In the genomic region with DNA sequence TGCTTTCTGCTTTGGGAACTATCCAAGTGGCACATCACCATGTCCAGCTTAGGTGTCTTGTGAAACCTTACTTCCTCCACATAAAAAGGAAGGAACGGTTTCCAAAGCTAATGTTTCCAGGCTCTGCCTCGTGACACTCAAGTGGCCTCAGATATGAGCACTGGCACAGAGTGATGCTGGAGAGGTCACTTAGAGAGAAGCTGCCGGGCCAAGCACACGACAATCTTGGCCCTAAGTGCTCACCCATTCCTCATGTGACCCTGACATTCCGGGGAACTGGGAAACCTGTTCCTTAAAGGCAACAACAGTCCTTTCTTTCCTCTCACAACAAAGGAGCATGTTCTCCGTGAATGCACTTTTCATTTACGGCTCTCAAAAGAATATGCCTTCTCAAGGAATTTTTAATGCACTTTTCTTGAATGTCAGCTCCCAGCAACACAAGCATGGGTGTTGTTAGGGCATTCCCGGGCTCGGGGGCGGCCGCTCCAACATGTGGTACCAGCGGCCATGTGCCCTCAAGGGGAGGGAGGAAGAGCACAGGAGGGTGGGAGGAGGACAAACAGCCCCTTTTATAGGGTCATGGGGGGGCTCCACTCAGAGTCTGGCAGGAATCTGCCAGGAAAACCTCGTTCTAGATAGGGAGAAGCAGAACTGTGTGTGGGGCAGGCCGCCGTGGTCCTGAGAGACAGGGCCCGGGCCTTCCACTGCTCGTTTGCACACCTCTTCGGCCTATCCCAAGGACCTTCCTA, we compare ENCODE assay signal across 9 cellular contexts.
A peak's percentile ranks its signal among the peaks of the same experiment; 100 is the strongest.
DNase-seq lines count a peak whose midpoint lies in the region; ATAC-seq and TF ChIP-seq lines count a peak whose summit lies in the region.
"Had no signal": no experiment of that assay in that cellular context is flagged by ENCODE, and none has a peak within 500 bp of the region (broad histone marks: within the 10 kb centered on the region; RNA-seq: fewer than 3 reads in every experiment).

No MANE protein-coding gene starts in this region.

- no peaks in the 10 kb centered on the region for H3K27me3 ChIP-seq in cardiac muscle cell
- no peaks in the 10 kb centered on the region for H3K27me3 ChIP-seq in neural progenitor cell
- H3K27me3 ChIP-seq in upper lobe of right lung = no peaks in the 10 kb centered on the region

- ATAC-seq in upper lobe of right lung (peak; percentile 94), GM18861 (IDR thresholded peaks at IDR 0.05; ENCODE audit: unreplicated experiment) (no peak), GM18520 (IDR thresholded peaks at IDR 0.05; ENCODE audit: unreplicated experiment) (no peak)

- no peak overlapping the region for H3K4me3 Mint-ChIP-seq in neural progenitor cell
- no peak overlapping the region for H3K4me3 Mint-ChIP-seq in activated CD4-positive, alpha-beta T cell treated with anti-CD3 and anti-CD28 coated beads, Interleukin-2, amount 10 ng/mL, durations not matched to agents 7 days and 5 days

- H3K27ac Mint-ChIP-seq in neural progenitor cell = peak overlapping the region; percentile 32
- no peak overlapping the region for H3K27ac Mint-ChIP-seq in activated CD4-positive, alpha-beta T cell treated with anti-CD3 and anti-CD28 coated beads, Interleukin-2, amount 10 ng/mL, durations not matched to agents 7 days and 5 days

- no peak for TF ChIP-seq CTCF in cardiac muscle cell (IDR thresholded peaks at IDR 0.05; ENCODE audit: low read depth, low read length)
- no peak for TF ChIP-seq CTCF in neural progenitor cell (IDR thresholded peaks at IDR 0.05)
- no peak for TF ChIP-seq CTCF in upper lobe of right lung (IDR thresholded peaks at IDR 0.05)

- CTCF ChIA-PET in activated CD4-positive, alpha-beta T cell treated with anti-CD3 and anti-CD28 coated beads, Interleukin-2, amount 10 ng/mL, durations not matched to agents 7 days and 5 days (lab: Charles Lee) = interaction anchor here (4.6 kb wide), 1 partner anchor 14 kb away, joined by 23 read pairs; no protein-coding TSS in a partner anchor

- H3K36me3 ChIP-seq in cardiac muscle cell = no peaks in the 10 kb centered on the region
- H3K36me3 ChIP-seq in neural progenitor cell = no peaks in the 10 kb centered on the region
- H3K36me3 ChIP-seq in upper lobe of right lung = peaks cover 16% of the 10 kb centered on the region

- intact Hi-C loops in upper lobe of right lung (cut with DNase I) = no loop called here

- peaks cover 2% of the 10 kb centered on the region for H3K9me3 Mint-ChIP-seq in neural progenitor cell
- no peaks in the 10 kb centered on the region for H3K9me3 Mint-ChIP-seq in activated CD4-positive, alpha-beta T cell treated with anti-CD3 and anti-CD28 coated beads, Interleukin-2, amount 10 ng/mL, durations not matched to agents 7 days and 5 days

- H3K27ac ChIP-seq in cardiac muscle cell (no peak overlapping the region), neural progenitor cell (no peak overlapping the region), upper lobe of right lung (peak overlapping the region; percentile 63)

- DNase-seq in SKM-1 treated with dmso at 0.1 percent for 144 hours (lab: John Stamatoyannopoulos, UW; ENCODE audit: unreplicated experiment) = peak; percentile 7
- no peak for DNase-seq in SKM-1 (lab: John Stamatoyannopoulos, UW; ENCODE audit: unreplicated experiment)
- DNase-seq in cardiac muscle cell (ENCODE audit: low read depth in 1 of 2, low spot score in 1 of 2) = peak; percentile 7 to 78
- no peak for DNase-seq in neural progenitor cell (ENCODE audit: low spot score)
- DNase-seq in upper lobe of right lung = no peak
- no peak for DNase-seq in activated CD4-positive, alpha-beta T cell treated with anti-CD3 and anti-CD28 coated beads, Interleukin-2, amount 10 ng/mL, durations not matched to agents 7 days and 5 days
- DNase-seq: activated effector memory CD4-positive, alpha-beta T cell treated with anti-CD3 and anti-CD28 coated beads, Interleukin-2, amount 50 U/mL, for 16 hours had no signal

- H3K4me3 ChIP-seq in cardiac muscle cell = no peak overlapping the region
- no peak overlapping the region for H3K4me3 ChIP-seq in neural progenitor cell
- no peak overlapping the region for H3K4me3 ChIP-seq in upper lobe of right lung

- H3K4me1 ChIP-seq in cardiac muscle cell (ENCODE audit: low read depth) (peaks cover 4% of the 10 kb centered on the region), neural progenitor cell (no peaks in the 10 kb centered on the region), upper lobe of right lung (peaks cover 24% of the 10 kb centered on the region)

- H3F3A ChIP-seq in neural progenitor cell (ENCODE audit: low read depth) = no peaks in the 10 kb centered on the region

- peaks cover 3% of the 10 kb centered on the region for H3K27me3 Mint-ChIP-seq in neural progenitor cell (ENCODE audit: insufficient read depth, low read depth)
- H3K27me3 Mint-ChIP-seq in activated CD4-positive, alpha-beta T cell treated with anti-CD3 and anti-CD28 coated beads, Interleukin-2, amount 10 ng/mL, durations not matched to agents 7 days and 5 days = no peaks in the 10 kb centered on the region

- no peak overlapping the region for H3K4me2 ChIP-seq in neural progenitor cell

- no peaks in the 10 kb centered on the region for H4K20me1 ChIP-seq in neural progenitor cell (ENCODE audit: low read depth)

- H3K79me2 ChIP-seq in neural progenitor cell (ENCODE audit: low read depth) = no peaks in the 10 kb centered on the region

- POLR2A ChIA-PET in activated CD4-positive, alpha-beta T cell treated with anti-CD3 and anti-CD28 coated beads, Interleukin-2, amount 10 ng/mL, durations not matched to agents 7 days and 5 days (lab: Charles Lee) = no interaction called here

- H3K9me3 ChIP-seq in cardiac muscle cell (ENCODE audit: low read depth) = no peaks in the 10 kb centered on the region
- no peaks in the 10 kb centered on the region for H3K9me3 ChIP-seq in neural progenitor cell (ENCODE audit: low read depth)
- H3K9me3 ChIP-seq in upper lobe of right lung = no peaks in the 10 kb centered on the region

- no peak overlapping the region for H3K9ac ChIP-seq in neural progenitor cell

- no peak overlapping the region for H2AFZ ChIP-seq in neural progenitor cell (replicated peaks)

- no peaks in the 10 kb centered on the region for H3K36me3 Mint-ChIP-seq in neural progenitor cell
- H3K36me3 Mint-ChIP-seq in activated CD4-positive, alpha-beta T cell treated with anti-CD3 and anti-CD28 coated beads, Interleukin-2, amount 10 ng/mL, durations not matched to agents 7 days and 5 days (ENCODE audit: low read depth) = peaks cover 62% of the 10 kb centered on the region

- H3K4me1 Mint-ChIP-seq in neural progenitor cell = peaks cover 9% of the 10 kb centered on the region
- peaks cover 14% of the 10 kb centered on the region for H3K4me1 Mint-ChIP-seq in activated CD4-positive, alpha-beta T cell treated with anti-CD3 and anti-CD28 coated beads, Interleukin-2, amount 10 ng/mL, durations not matched to agents 7 days and 5 days

Comparison
In these comparisons a context has a peak if more than half of its experiments do, and no peak if none do; other contexts are left out.
1. DNase-seq: peak in SKM-1 treated with dmso at 0.1 percent for 144 hours (single experiment) and cardiac muscle cell (2 of 2); none in SKM-1 (single experiment), neural progenitor cell (single experiment), upper lobe of right lung (single experiment) and activated CD4-positive, alpha-beta T cell treated with anti-CD3 and anti-CD28 coated beads, Interleukin-2, amount 10 ng/mL, durations not matched to agents 7 days and 5 days (single experiment).